8 cellular contexts compared by ENCODE assay signal in the genomic region with DNA sequence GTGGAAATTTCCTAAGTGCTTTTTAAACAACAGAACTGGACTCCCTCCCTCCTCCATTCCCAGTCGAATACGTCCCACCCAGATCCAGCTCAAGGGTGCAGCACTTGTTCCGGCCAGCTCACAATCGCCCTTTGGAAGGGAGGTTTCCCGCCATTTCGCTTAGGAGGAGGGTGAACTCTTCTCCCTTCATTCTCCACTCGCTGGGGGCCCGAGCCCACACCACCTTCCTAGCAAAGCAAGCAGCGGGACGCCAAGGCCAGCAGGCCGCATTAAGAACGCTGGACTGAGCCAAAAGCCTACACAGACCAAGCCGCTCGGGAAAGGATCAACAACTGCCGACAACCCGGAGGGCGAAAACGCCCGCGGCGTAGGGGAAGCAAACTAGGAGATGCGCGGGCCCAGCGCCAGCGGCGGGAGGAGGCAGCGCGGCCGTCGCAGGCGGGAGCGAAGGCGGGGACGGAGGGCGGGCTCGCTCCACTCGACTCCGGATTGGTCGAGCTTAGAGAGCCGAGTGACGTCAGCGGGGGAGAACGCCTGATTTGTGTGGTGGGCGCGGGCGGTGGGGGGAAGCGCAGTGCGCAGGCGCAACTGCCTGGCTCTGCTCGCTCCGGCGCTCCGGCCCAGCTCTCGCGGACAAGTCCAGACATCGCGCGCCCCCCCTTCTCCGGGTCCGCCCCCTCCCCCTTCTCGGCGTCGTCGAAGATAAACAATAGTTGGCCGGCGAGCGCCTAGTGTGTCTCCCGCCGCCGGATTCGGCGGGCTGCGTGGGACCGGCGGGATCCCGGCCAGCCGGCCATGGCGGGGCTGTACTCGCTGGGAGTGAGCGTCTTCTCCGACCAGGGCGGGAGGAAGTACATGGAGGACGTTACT. TPM values are rescaled to one million over a fixed set of nuclear protein-coding genes. Genes with fewer than 3 reads are reported as not detected.
DNase-seq lines count a peak whose midpoint lies in the region; ATAC-seq, FAIRE-seq and TF ChIP-seq lines count a peak whose summit lies in the region.

A gene (plus strand): TSS at position 574 of the 870 bp plus-strand sequence. CDS start 222 bp downstream, at position 796.

- peak; percentile 99 for DNase-seq in DMS114 treated with DMSO at 0.1 percent for 48 hours (lab: John Stamatoyannopoulos, UW; ENCODE audit: unreplicated experiment)
- DNase-seq in IMR-90: peak; percentile 99
- DNase-seq in OCI-LY7 (ENCODE audit: low spot score): peak; percentile 99
- DNase-seq in activated T-cell treated with anti-CD3 and anti-CD28 coated beads for 1 hour (ENCODE audit: low read depth): peak; percentile 95
- DNase-seq in endothelial cell of umbilical vein (ENCODE audit: low read depth, low spot score): peak; percentile 100
- DNase-seq in midbrain (lab: John Stamatoyannopoulos, UW): peak; percentile 99
- peak; percentile 97 to 98 for DNase-seq in stimulated activated CD8-positive, alpha-beta memory T cell treated with anti-CD3 and anti-CD28 coated beads, Interleukin-15, amount 100 ng/mL, for 48 hours (ENCODE audit: low read depth in 2 of 2)

- WGBS in IMR-90 (ENCODE audit: extremely low coverage in 2 of 2, insufficient read length in 1 of 2), 2 experiments: 2% methylated on average over 33 of the region's 83 CpGs; no CpG with 5 or more reads in 1 of the 2 experiments

- H2BK5ac ChIP-seq in IMR-90 (ENCODE audit: low read depth, low read length, poor library complexity, severe bottlenecking): peak within 1 kb of the TSS; percentile 91

- H3K79me1 ChIP-seq in IMR-90 (ENCODE audit: low read depth in 1 of 2, low read length in 2 of 2): peaks cover 0 to 19% of the 10 kb centered on the region in 2 experiments; a peak in 2 of 4 replicates

- H3K27ac ChIP-seq in IMR-90 (ENCODE audit: insufficient read depth, low read length) (peak within 1 kb of the TSS; percentile 93), OCI-LY7 (ENCODE audit: low read depth, low read length, poor library complexity, severe bottlenecking) (peak within 1 kb of the TSS; percentile 78), endothelial cell of umbilical vein (ENCODE audit: insufficient read depth, low read depth, low read length) (peak within 1 kb of the TSS; percentile 95)

- peaks cover 49% of the 10 kb centered on the region for H3K79me2 ChIP-seq in OCI-LY7 (ENCODE audit: insufficient read depth, low read depth, low read length)
- H3K79me2 ChIP-seq in endothelial cell of umbilical vein (ENCODE audit: control insufficient read depth, insufficient read depth, low read length): peaks cover 46% of the 10 kb centered on the region

- peak within 1 kb of the TSS; percentile 76 for H2BK15ac ChIP-seq in IMR-90 (ENCODE audit: low read depth, low read length)

- peak within 1 kb of the TSS; percentile 85 for H2BK120ac ChIP-seq in IMR-90 (ENCODE audit: low read depth, low read length)

- H3K9me1 ChIP-seq in IMR-90 (ENCODE audit: insufficient read depth, low read length) (no peaks in the 10 kb centered on the region; the same call in 1 of the 2 replicates), endothelial cell of umbilical vein (replicated peaks; ENCODE audit: control insufficient read depth, extremely low read depth, insufficient read depth, low read length) (no peaks in the 10 kb centered on the region)

- peak within 1 kb of the TSS; percentile 96 for H3K56ac ChIP-seq in IMR-90 (ENCODE audit: extremely low read depth, insufficient read depth, low read length)

- H4K91ac ChIP-seq in IMR-90 (ENCODE audit: insufficient read depth, low read depth, low read length): peak within 1 kb of the TSS; percentile 87

- H3K9ac ChIP-seq in IMR-90 (ENCODE audit: low read depth, low read length): peak within 1 kb of the TSS; percentile 87
- H3K9ac ChIP-seq in endothelial cell of umbilical vein (replicated peaks; ENCODE audit: extremely low read depth, insufficient read depth, low read length): peak within 1 kb of the TSS; percentile 94

- H3K27me3 ChIP-seq in IMR-90 (ENCODE audit: control insufficient read depth, insufficient read depth, low read length) (no peaks in the 10 kb centered on the region), endothelial cell of umbilical vein (ENCODE audit: control insufficient read depth in 2 of 2, insufficient read depth in 2 of 2, low read length in 2 of 2) (no peaks in the 10 kb centered on the region)

- peak within 1 kb of the TSS; percentile 38 for H4K5ac ChIP-seq in IMR-90 (ENCODE audit: low read depth, low read length)

- dilution Hi-C loops in IMR-90 (cut with HindIII; ENCODE audit: low sequenced_read_pairs, unreplicated experiment): no loop called here
- dilution Hi-C loops in endothelial cell of umbilical vein (cut with MboI; ENCODE audit: extremely low pct_ligation_motif_present, low sequenced_read_pairs): no loop called here

- H4K8ac ChIP-seq in IMR-90 (ENCODE audit: low read depth in 2 of 2, low read length in 2 of 2): peak within 1 kb of the TSS; percentile 62 to 88

- H2AK9ac ChIP-seq in IMR-90 (replicated peaks; ENCODE audit: low read depth, low read length, poor library complexity): peak within 1 kb of the TSS; percentile 95

- peak; percentile 82 for TF ChIP-seq POLR2A in IMR-90 (IDR thresholded peaks at IDR 0.05; ENCODE audit: low read depth, low read length)
- peak; percentile 97 for TF ChIP-seq POLR2A in endothelial cell of umbilical vein (IDR thresholded peaks at IDR 0.05; ENCODE audit: low read depth, low read length)

- FAIRE-seq in endothelial cell of umbilical vein (lab: Jason Lieb, UNC): peak; percentile 86

- H4K20me1 ChIP-seq in IMR-90 (ENCODE audit: insufficient read depth, low read length) (peaks cover 23% of the 10 kb centered on the region), OCI-LY7 (ENCODE audit: insufficient read depth, low read length) (peaks cover 29% of the 10 kb centered on the region), endothelial cell of umbilical vein (replicated peaks; ENCODE audit: control insufficient read depth, extremely low read depth, insufficient read depth, low read length) (peaks cover 3% of the 10 kb centered on the region)

- intact Hi-C loops in IMR-90 (cut with micrococcal nuclease): loop anchor here (2.0 to 10.0 kb wide), 3 partner anchors 75 to 465 kb away; a partner anchor contains a TSS
- intact Hi-C loops in OCI-LY7 (cut with micrococcal nuclease; ENCODE audit: unreplicated experiment): loop anchor here (2.0 to 5.0 kb wide), 2 partner anchors 37 to 77 kb away; a partner anchor contains a TSS
- intact Hi-C loops in endothelial cell of umbilical vein (cut with micrococcal nuclease): no loop called here

- H3K4me1 ChIP-seq in IMR-90 (ENCODE audit: control insufficient read depth, insufficient read depth, low read length): peaks cover 2% of the 10 kb centered on the region; the same call in 1 of the 2 replicates
- H3K4me1 ChIP-seq in OCI-LY7 (ENCODE audit: insufficient read depth, low read length, poor library complexity, severe bottlenecking): peaks cover 26% of the 10 kb centered on the region
- peaks cover 15% of the 10 kb centered on the region for H3K4me1 ChIP-seq in endothelial cell of umbilical vein (ENCODE audit: control insufficient read depth, extremely low read depth, insufficient read depth, low read length)

- BruUV-seq in IMR-90 (replicated peaks; lab: Mats Ljungman, UMichigan): no TSS peak
- BruUV-seq in OCI-LY7 (replicated peaks; lab: Mats Ljungman, UMichigan): no TSS peak
- no TSS peak for BruUV-seq in endothelial cell of umbilical vein (replicated peaks; lab: Mats Ljungman, UMichigan)

- no peaks in the 10 kb centered on the region for H3K9me2 ChIP-seq in OCI-LY7 (ENCODE audit: insufficient read depth, low read length)

- peak within 1 kb of the TSS; percentile 10 for H2BK20ac ChIP-seq in IMR-90 (ENCODE audit: low read depth, low read length)

- ATAC-seq in GM21529 (IDR thresholded peaks at IDR 0.05; ENCODE audit: unreplicated experiment): peak; percentile 86
- peak; percentile 95 for ATAC-seq in IMR-90 (ENCODE audit: low read depth)

- no peak for TF ChIP-seq RAD21 in IMR-90 (IDR thresholded peaks at IDR 0.05; ENCODE audit: low read length)

- peak within 1 kb of the TSS; percentile 95 for H3K23ac ChIP-seq in IMR-90 (ENCODE audit: low read depth, low read length)

- peak within 1 kb of the TSS; percentile 65 for H3K18ac ChIP-seq in IMR-90 (ENCODE audit: low read depth, low read length)

- H3K4me3 ChIP-seq in IMR-90 (ENCODE audit: insufficient read depth, low read depth, low read length): peak within 1 kb of the TSS; percentile 97
- H3K4me3 ChIP-seq in OCI-LY7 (ENCODE audit: low read depth, low read length, poor library complexity, severe bottlenecking): peak within 1 kb of the TSS; percentile 86
- peak within 1 kb of the TSS; percentile 81 to 98 (median 96) for H3K4me3 ChIP-seq in endothelial cell of umbilical vein (replicated peaks in 1 of 3; ENCODE audit: insufficient read depth in 1 of 3, low read depth in 1 of 3, low read length in 3 of 3)

- no peaks in the 10 kb centered on the region for H3K9me3 ChIP-seq in IMR-90 (ENCODE audit: control insufficient read depth, insufficient read depth, low read length)
- H3K9me3 ChIP-seq in OCI-LY7 (ENCODE audit: low read length): no peaks in the 10 kb centered on the region
- no peaks in the 10 kb centered on the region for H3K9me3 ChIP-seq in endothelial cell of umbilical vein (replicated peaks; ENCODE audit: control insufficient read depth, insufficient read depth, low read length)

- H2AFZ ChIP-seq in IMR-90 (replicated peaks; ENCODE audit: low read length, poor library complexity) (peak within 1 kb of the TSS; percentile 93), OCI-LY7 (ENCODE audit: low read length) (peak within 1 kb of the TSS; percentile 87), endothelial cell of umbilical vein (ENCODE audit: low read depth, low read length) (peak within 1 kb of the TSS; percentile 94)

- H3K36me3 ChIP-seq in IMR-90 (ENCODE audit: control insufficient read depth, insufficient read depth, low read length) (no peaks in the 10 kb centered on the region), OCI-LY7 (ENCODE audit: insufficient read depth, low read length) (no peaks in the 10 kb centered on the region), endothelial cell of umbilical vein (ENCODE audit: control insufficient read depth in 2 of 2, extremely low read depth in 1 of 2, insufficient read depth in 2 of 2, low read length in 2 of 2) (no peaks in the 10 kb centered on the region)

- CTCF ChIA-PET in IMR-90 (lab: Yijun Ruan, JAX) (interaction anchor here (0.6 to 1.2 kb wide), 2 partner anchors 17 to 523 kb away, joined by 3 to 4 read pairs; no protein-coding TSS in a partner anchor), OCI-LY7 (lab: Charles Lee; ENCODE audit: unreplicated experiment) (interaction anchor here (0.6 to 0.9 kb wide), 2 partner anchors 12 to 1399 kb away, joined by 3 to 4 read pairs; no protein-coding TSS in a partner anchor), endothelial cell of umbilical vein (lab: Charles Lee) (interaction anchor here (0.6 to 7.4 kb wide), 11 partner anchors 9 to 130 kb away, joined by 3 to 162 read pairs (median 4); a partner anchor contains a TSS)

- H2AK5ac ChIP-seq in IMR-90 (ENCODE audit: low read depth, low read length): peak within 1 kb of the TSS; percentile 59

- H3K4me2 ChIP-seq in IMR-90 (ENCODE audit: low read depth, low read length) (peak within 1 kb of the TSS; percentile 90), OCI-LY7 (ENCODE audit: low read length) (peak within 1 kb of the TSS; percentile 89), endothelial cell of umbilical vein (ENCODE audit: insufficient read depth, low read length) (peak within 1 kb of the TSS; percentile 97)

- TF ChIP-seq CTCF in IMR-90 (conservative IDR thresholded peaks at IDR 0.05; ENCODE audit: low read depth, low read length) (no peak), OCI-LY7 (conservative IDR thresholded peaks at IDR 0.05; ENCODE audit: low read length) (no peak), endothelial cell of umbilical vein (IDR thresholded peaks at IDR 0.05; ENCODE audit: extremely low read depth in 1 of 2, insufficient read depth in 1 of 2, low read depth in 1 of 2, low read length in 2 of 2) (no peak)

- H3K14ac ChIP-seq in IMR-90 (replicated peaks; ENCODE audit: low read depth, low read length): peak within 1 kb of the TSS; percentile 97

- H3K4ac ChIP-seq in IMR-90 (ENCODE audit: low read depth, low read length): peak within 1 kb of the TSS; percentile 97

- in situ Hi-C loops in IMR-90 (cut with MboI; ENCODE audit: low sequenced_read_pairs): no loop called here

- POLR2A ChIA-PET in IMR-90 (lab: Charles Lee; ENCODE audit: unreplicated experiment) (interaction anchor here (0.5 to 0.7 kb wide), 3 partner anchors 9 to 761 kb away, joined by 3 to 5 read pairs (median 4); no protein-coding TSS in a partner anchor), OCI-LY7 (lab: Charles Lee) (interaction anchor here (0.6 to 1.4 kb wide), 9 partner anchors 9 to 511 kb away, joined by 3 to 7 read pairs (median 3); no protein-coding TSS in a partner anchor), endothelial cell of umbilical vein (lab: Charles Lee) (interaction anchor here (0.6 to 1.5 kb wide), 9 partner anchors 22 to 170 kb away, joined by 3 to 24 read pairs (median 5); a partner anchor contains a TSS)

RNA-seq across cellular contexts. Expression of the gene that starts here (rescaled TPM):
- 15.8 and 16.1 TPM in 2 replicates for total RNA-seq in IMR-90 (2012; rRNA removed)
- polyA plus RNA-seq in IMR-90 (2012; rRNA removed): 5.5 TPM in 2 replicates
- 4.0 and 4.4 TPM in 2 replicates for polyA plus RNA-seq in IMR-90 (2012; cell fraction: cytosol; rRNA removed)
- polyA plus RNA-seq in IMR-90 (2012; cell fraction: nucleus; rRNA removed; ENCODE audit: low replicate concordance): 2.7 and 6.1 TPM in 2 replicates
- 9.1 and 14.2 TPM in 2 replicates for total RNA-seq in OCI-LY7 (2014; rRNA removed; shearing (Covaris generic))
- total RNA-seq in OCI-LY7 (2022): 16.4 and 16.5 TPM in 2 replicates
- total RNA-seq in endothelial cell of umbilical vein: 18.6 and 19.0 TPM in 2 replicates
- polyA plus RNA-seq in endothelial cell of umbilical vein: 7.0 and 7.9 TPM in 2 replicates
- 8.9 and 10.4 TPM in 2 replicates for polyA plus RNA-seq in endothelial cell of umbilical vein (2011; cell fraction: cytosol; rRNA removed)
- 9.4 and 10.8 TPM in 2 replicates for polyA plus RNA-seq in endothelial cell of umbilical vein (2011; cell fraction: nucleus; rRNA removed)
- polyA plus RNA-seq in endothelial cell of umbilical vein (2012): 13.5 and 14.6 TPM in 2 replicates
- polyA minus RNA-seq in endothelial cell of umbilical vein: 21.1 and 21.2 TPM in 2 replicates
- polyA minus RNA-seq in endothelial cell of umbilical vein (2011; cell fraction: cytosol; rRNA and poly(A)+ RNA removed): 8.6 TPM
- polyA minus RNA-seq in endothelial cell of umbilical vein (2011; cell fraction: nucleus; rRNA and poly(A)+ RNA removed): 12.6 and 14.8 TPM in 2 replicates

Comparison
In these comparisons a context has a peak if more than half of its experiments do, and no peak if none do; other contexts are left out.
1. Peak in every context shown above with its lines: DNase-seq, ATAC-seq, H3K4me3 ChIP-seq and H3K27ac ChIP-seq.